In the genomic region with DNA sequence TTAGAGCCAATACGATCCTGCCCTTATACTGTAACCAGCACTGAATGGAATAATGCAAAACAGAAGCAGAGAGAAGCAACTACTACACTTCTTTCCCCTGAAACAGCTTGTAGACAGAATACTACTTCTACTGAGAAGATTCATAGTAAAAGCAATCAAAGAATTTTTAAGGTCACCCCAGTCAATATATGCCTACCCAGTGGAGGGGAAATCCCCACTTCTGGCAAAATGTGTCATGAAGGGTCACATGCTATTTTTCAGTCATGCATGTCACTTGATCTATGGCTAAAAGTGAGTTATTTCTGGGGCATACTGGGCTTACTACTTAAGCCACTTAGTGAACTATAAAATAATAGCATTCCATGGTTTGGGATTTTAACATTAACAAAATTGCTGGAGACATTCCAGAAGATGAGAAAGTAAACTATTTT, we compare ENCODE assay signal across 10 cellular contexts. TPM values are rescaled to one million over a fixed set of nuclear protein-coding genes. Genes with fewer than 3 reads are reported as not detected.
DNase-seq lines count a peak whose midpoint lies in the region; ATAC-seq, FAIRE-seq and TF ChIP-seq lines count a peak whose summit lies in the region.
"Had no signal": no experiment of that assay in that cellular context is flagged by ENCODE, and none has a peak within 500 bp of the region (broad histone marks: within the 10 kb centered on the region; RNA-seq: fewer than 3 reads in every experiment).

No MANE protein-coding gene starts in this region.

- CTCF ChIA-PET in GM12878 (lab: Yijun Ruan, JAX), result interaction anchor here (0.6 to 3.7 kb wide), 11 partner anchors 11 to 246 kb away, joined by 3 to 20 read pairs (median 4); a partner anchor contains a TSS

- peak; percentile 65 to 75; a peak in 3 of 4 replicates for TF ChIP-seq EP300 in GM12878 (IDR thresholded peaks at IDR 0.05; ENCODE audit: borderline replicate concordance in 1 of 2, control insufficient read depth in 1 of 2, low read depth in 2 of 2, low read length in 2 of 2)

- no peak overlapping the region; the same call in 1 of the 2 replicates for H3K4me3 ChIP-seq in GM12878

- H3K36me3 ChIP-seq in GM12878 (ENCODE audit: control insufficient read depth in 2 of 2, insufficient read depth in 2 of 2, low read length in 1 of 2), result peaks cover 8 to 27% of the 10 kb centered on the region in 2 experiments

- no peaks in the 10 kb centered on the region; the same call in 1 of the 3 replicates for H3K9me3 ChIP-seq in GM12878 (replicated peaks; ENCODE audit: control insufficient read depth, insufficient read depth, low read length)

- no peak for TF ChIP-seq POLR2A in GM12878 (IDR thresholded peaks at IDR 0.05; ENCODE audit: low read depth, low read length)

- H2AFZ ChIP-seq in GM12878 (ENCODE audit: control insufficient read depth, low read depth, low read length), result no peak overlapping the region

- H3K4me1 Mint-ChIP-seq in type B pancreatic cell (ENCODE audit: unreplicated experiment), result no peaks in the 10 kb centered on the region

- no peaks in the 10 kb centered on the region for H3K27me3 Mint-ChIP-seq in type B pancreatic cell

- peak overlapping the region; percentile 87 for H3K27ac Mint-ChIP-seq in type B pancreatic cell

- no peaks in the 10 kb centered on the region for H3K9me3 Mint-ChIP-seq in type B pancreatic cell

- peak; percentile 43 for DNase-seq in activated naive CD4-positive, alpha-beta T cell treated with Interleukin-2 at 50 U/mL for 16 hours
- DNase-seq in activated naive CD4-positive, alpha-beta T cell (lab: John Stamatoyannopoulos, UW), result no peak
- DNase-seq in GM12878 (ENCODE audit: low read depth, low spot score) (peak; percentile 79), type B pancreatic cell (ENCODE audit: extremely low spot score, unreplicated experiment) (no peak), SKM-1 (lab: John Stamatoyannopoulos, UW; ENCODE audit: unreplicated experiment) (no peak), SKM-1 treated with dmso at 0.1 percent for 144 hours (lab: John Stamatoyannopoulos, UW; ENCODE audit: unreplicated experiment) (no peak), iPS-NIHi7 (ENCODE audit: extremely low spot score) (no peak)

- ATAC-seq in HG03045 (IDR thresholded peaks at IDR 0.05; ENCODE audit: unreplicated experiment) (peak; percentile 75), GM12878 (peak; percentile 98)
- ATAC-seq: Panc1 had no signal

- no peak for TF ChIP-seq RAD21 in GM12878 (IDR thresholded peaks at IDR 0.05; ENCODE audit: insufficient read depth, low read depth, low read length)

- no peak overlapping the region for H3K9ac ChIP-seq in GM12878 (ENCODE audit: control insufficient read depth, insufficient read depth, low read length)

- H3K79me2 ChIP-seq in GM12878 (ENCODE audit: control insufficient read depth, insufficient read depth, low read length), result no peaks in the 10 kb centered on the region; the same call in none of the 2 replicates

- no peak for FAIRE-seq in GM12878 (lab: Jason Lieb, UNC)

- WGBS in GM12878 (ENCODE audit: insufficient coverage, insufficient replicate concordance, low lambda C conversion rate, missing lambda C conversion rate), result 0% methylated on average over 1 of the region's 1 CpG

- POLR2A ChIA-PET in GM12878 (lab: Charles Lee), result interaction anchor here (0.8 to 3.5 kb wide), 8 partner anchors 9 to 49 kb away, joined by 3 to 34 read pairs (median 4); a partner anchor contains a TSS

- RAD21 ChIA-PET in GM12878 (lab: Charles Lee; ENCODE audit: unreplicated experiment), result interaction anchor here (0.7 to 4.5 kb wide), 13 partner anchors 9 to 508 kb away, joined by 3 to 40 read pairs (median 3); a partner anchor contains a TSS

- H3K27ac ChIP-seq in GM12878 (ENCODE audit: control insufficient read depth, insufficient read depth), result peak overlapping the region; percentile 75

- SMC1A ChIA-PET in GM12878 (lab: Charles Lee; ENCODE audit: uncharacterized antibody, unreplicated experiment), result interaction anchor here (0.9 to 2.7 kb wide), 14 partner anchors 10 to 247 kb away, joined by 3 to 22 read pairs (median 4); no protein-coding TSS in a partner anchor

- H3K4me1 ChIP-seq in GM12878 (ENCODE audit: control insufficient read depth, insufficient read depth, low read length), result peaks cover 18% of the 10 kb centered on the region

- no peaks in the 10 kb centered on the region for H3K27me3 ChIP-seq in GM12878 (replicated peaks in 1 of 2; ENCODE audit: control insufficient read depth in 2 of 2, insufficient read depth in 2 of 2, low read length in 1 of 2)

- peaks cover 54% of the 10 kb centered on the region for H3K36me3 Mint-ChIP-seq in type B pancreatic cell

- BruUV-seq in GM12878 (replicated peaks; lab: Mats Ljungman, UMichigan), result no TSS peak

- H4K20me1 ChIP-seq in GM12878 (ENCODE audit: control insufficient read depth, insufficient read depth), result no peaks in the 10 kb centered on the region

- intact Hi-C loops in GM12878 (cut with micrococcal nuclease; ENCODE audit: unreplicated experiment), result loop anchor here (10.0 kb wide), 1 partner anchor 251 kb away; no protein-coding TSS in a partner anchor

- in situ Hi-C loops in GM12878 (cut with MboI), result no loop called here

- no peak overlapping the region for H3K4me3 Mint-ChIP-seq in type B pancreatic cell

- H3K4me2 ChIP-seq in GM12878 (ENCODE audit: control insufficient read depth, insufficient read depth), result peak overlapping the region; percentile 42; the same call in 1 of the 2 replicates

- TF ChIP-seq CTCF in GM12878 (IDR thresholded peaks at IDR 0.05 in 2 of 3, conservative IDR thresholded peaks at IDR 0.05 in 1 of 3; ENCODE audit: control insufficient read depth in 2 of 3, extremely low read depth in 1 of 3, insufficient read depth in 1 of 3, low read depth in 3 of 3, low read length in 3 of 3) (no peak), type B pancreatic cell (conservative IDR thresholded peaks at IDR 0.05) (no peak)

TF ChIP-seq in GM12878, 131 proteins besides CTCF, POLR2A, EP300 and RAD21 (continues in another document):
- TF ChIP-seq ZNF274 (IDR thresholded peaks at IDR 0.05; ENCODE audit: insufficient read depth, insufficient read length) (no peak), MXI1 (IDR thresholded peaks at IDR 0.05; ENCODE audit: low read depth, low read length) (0 out of 2 replicates have a peak, but pooled peaks have one; percentile 13), BRCA1 (IDR thresholded peaks at IDR 0.05; ENCODE audit: low read depth, low read length) (no peak), DPF2 (IDR thresholded peaks at IDR 0.05) (peak; percentile 53; the same call in 1 of the 2 replicates), CHD2 (IDR thresholded peaks at IDR 0.05; ENCODE audit: borderline replicate concordance, low read depth, low read length) (peak; percentile 46; the same call in 1 of the 2 replicates), BACH1 (IDR thresholded peaks at IDR 0.05; ENCODE audit: borderline replicate concordance) (no peak), RELA (IDR thresholded peaks at IDR 0.05; ENCODE audit: borderline replicate concordance, partially characterized antibody) (peak; percentile 63)
- TF ChIP-seq, protein P1, sequence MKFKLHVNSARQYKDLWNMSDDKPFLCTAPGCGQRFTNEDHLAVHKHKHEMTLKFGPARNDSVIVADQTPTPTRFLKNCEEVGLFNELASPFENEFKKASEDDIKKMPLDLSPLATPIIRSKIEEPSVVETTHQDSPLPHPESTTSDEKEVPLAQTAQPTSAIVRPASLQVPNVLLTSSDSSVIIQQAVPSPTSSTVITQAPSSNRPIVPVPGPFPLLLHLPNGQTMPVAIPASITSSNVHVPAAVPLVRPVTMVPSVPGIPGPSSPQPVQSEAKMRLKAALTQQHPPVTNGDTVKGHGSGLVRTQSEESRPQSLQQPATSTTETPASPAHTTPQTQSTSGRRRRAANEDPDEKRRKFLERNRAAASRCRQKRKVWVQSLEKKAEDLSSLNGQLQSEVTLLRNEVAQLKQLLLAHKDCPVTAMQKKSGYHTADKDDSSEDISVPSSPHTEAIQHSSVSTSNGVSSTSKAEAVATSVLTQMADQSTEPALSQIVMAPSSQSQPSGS (IDR thresholded peaks at IDR 0.05; ENCODE audit: low read length), result peak; percentile 57

RNA-seq across cellular contexts. Expression of a gene that starts 25.6 kb away (rescaled TPM):
- 65.7 and 75.1 TPM in 2 replicates for total RNA-seq in GM12878 (2013; cell fraction: nucleolus; rRNA removed)
- total RNA-seq in GM12878 (2014; rRNA removed), result 81.7 and 90.0 TPM in 2 replicates
- total RNA-seq in GM12878 (2014; rRNA removed; fragmentation: Illumina TruSeq; extraction: Trizol), result 33.9 and 36.5 TPM in 2 replicates
- 74.6 and 74.9 TPM in 2 replicates for total RNA-seq in GM12878 (2021)
- polyA plus RNA-seq in GM12878 (2011; ENCODE audit: low read depth), result 26.5 TPM
- 31.5 and 55.1 TPM in 2 replicates for polyA plus RNA-seq in GM12878 (2011; rRNA removed)
- 56.7 and 79.4 TPM in 2 replicates for polyA plus RNA-seq in GM12878 (2011; cell fraction: cytosol; rRNA removed)
- 213 and 230 TPM in 2 replicates for polyA plus RNA-seq in GM12878 (2011; cell fraction: nucleus; rRNA removed)
- polyA plus RNA-seq in GM12878 (2012), result 45.6 and 55.1 TPM in 2 replicates
- 23.2 and 39.7 TPM in 2 replicates for polyA plus RNA-seq in GM12878 (2014; fragmentation: Illumina TruSeq; extraction: Trizol)
- polyA plus RNA-seq in GM12878 (2014; fragmentation: Nextera tagmentation; extraction: Ambion mirVana), result 1 to 10 TPM; 5.4 to 8.9 TPM
- 68.3 and 71.5 TPM in 2 replicates for polyA plus RNA-seq in GM12878 (2014; rRNA removed)
- 10 to 100 TPM; 84.1 to 90.3 TPM for polyA plus RNA-seq in GM12878 (2016; fragmentation: Nextera tagmentation; extraction: Ambion mirVana)
- 49.2 and 83.0 TPM in 2 replicates for polyA minus RNA-seq in GM12878 (2011; rRNA and poly(A)+ RNA removed)
- 43.8 and 50.8 TPM in 2 replicates for polyA minus RNA-seq in GM12878 (2011; cell fraction: cytosol; rRNA and poly(A)+ RNA removed)
- polyA minus RNA-seq in GM12878 (2011; cell fraction: nucleus; rRNA and poly(A)+ RNA removed), result 46.4 and 73.5 TPM in 2 replicates
- total RNA-seq in type B pancreatic cell (ENCODE audit: low replicate concordance), result 1.8 and 2.5 TPM in 2 replicates
- polyA plus RNA-seq: fibroblast of lung had no signal

RNA-seq across cellular contexts. Expression of a gene that starts 52.8 kb away (rescaled TPM):
- total RNA-seq in GM12878 (2013; cell fraction: nucleolus; rRNA removed), result 6.2 and 7.5 TPM in 2 replicates
- total RNA-seq in GM12878 (2014; rRNA removed) (2.9 and 4.2 TPM in 2 replicates), GM12878 (2014; rRNA removed; fragmentation: Illumina TruSeq; extraction: Trizol) (1.1 and 1.4 TPM in 2 replicates), GM12878 (2021) (5.6 and 7.8 TPM in 2 replicates), type B pancreatic cell (ENCODE audit: low replicate concordance) (1.3 and 4.2 TPM in 2 replicates)
- 1.4 TPM for polyA plus RNA-seq in GM12878 (2011; ENCODE audit: low read depth)
- polyA plus RNA-seq in GM12878 (2011; rRNA removed) (0.45 and 0.76 TPM in 2 replicates), GM12878 (2014; fragmentation: Illumina TruSeq; extraction: Trizol) (0.48 and 1.0 TPM in 2 replicates), GM12878 (2014; fragmentation: Nextera tagmentation; extraction: Ambion mirVana) (under 1 TPM; 0.05 to 0.35 TPM), GM12878 (2014; rRNA removed) (6.0 and 7.6 TPM in 2 replicates), GM12878 (2016; fragmentation: Nextera tagmentation; extraction: Ambion mirVana) (1 to 10 TPM; 4.0 to 4.3 TPM)
- 1.0 and 1.9 TPM in 2 replicates for polyA plus RNA-seq in GM12878 (2011; cell fraction: cytosol; rRNA removed)
- 17.7 and 21.9 TPM in 2 replicates for polyA plus RNA-seq in GM12878 (2011; cell fraction: nucleus; rRNA removed)
- polyA plus RNA-seq in GM12878 (2012), result 2.9 and 3.4 TPM in 2 replicates
- 1.1 and 2.2 TPM in 2 replicates for polyA minus RNA-seq in GM12878 (2011; rRNA and poly(A)+ RNA removed)
- 0.21 and 1.5 TPM in 2 replicates for polyA minus RNA-seq in GM12878 (2011; cell fraction: cytosol; rRNA and poly(A)+ RNA removed)
- 3.5 and 6.1 TPM in 2 replicates for polyA minus RNA-seq in GM12878 (2011; cell fraction: nucleus; rRNA and poly(A)+ RNA removed)

Comparison
In these comparisons a context has a peak if more than half of its experiments do, and no peak if none do; other contexts are left out.
1. DNase-seq: peak in activated naive CD4-positive, alpha-beta T cell treated with Interleukin-2 at 50 U/mL for 16 hours (single experiment) and GM12878 (single experiment); none in activated naive CD4-positive, alpha-beta T cell (0 of 4), type B pancreatic cell (single experiment), SKM-1 (single experiment), SKM-1 treated with dmso at 0.1 percent for 144 hours (single experiment) and iPS-NIHi7 (single experiment).